1 cellular context compared by ENCODE assay signal in the genomic region with DNA sequence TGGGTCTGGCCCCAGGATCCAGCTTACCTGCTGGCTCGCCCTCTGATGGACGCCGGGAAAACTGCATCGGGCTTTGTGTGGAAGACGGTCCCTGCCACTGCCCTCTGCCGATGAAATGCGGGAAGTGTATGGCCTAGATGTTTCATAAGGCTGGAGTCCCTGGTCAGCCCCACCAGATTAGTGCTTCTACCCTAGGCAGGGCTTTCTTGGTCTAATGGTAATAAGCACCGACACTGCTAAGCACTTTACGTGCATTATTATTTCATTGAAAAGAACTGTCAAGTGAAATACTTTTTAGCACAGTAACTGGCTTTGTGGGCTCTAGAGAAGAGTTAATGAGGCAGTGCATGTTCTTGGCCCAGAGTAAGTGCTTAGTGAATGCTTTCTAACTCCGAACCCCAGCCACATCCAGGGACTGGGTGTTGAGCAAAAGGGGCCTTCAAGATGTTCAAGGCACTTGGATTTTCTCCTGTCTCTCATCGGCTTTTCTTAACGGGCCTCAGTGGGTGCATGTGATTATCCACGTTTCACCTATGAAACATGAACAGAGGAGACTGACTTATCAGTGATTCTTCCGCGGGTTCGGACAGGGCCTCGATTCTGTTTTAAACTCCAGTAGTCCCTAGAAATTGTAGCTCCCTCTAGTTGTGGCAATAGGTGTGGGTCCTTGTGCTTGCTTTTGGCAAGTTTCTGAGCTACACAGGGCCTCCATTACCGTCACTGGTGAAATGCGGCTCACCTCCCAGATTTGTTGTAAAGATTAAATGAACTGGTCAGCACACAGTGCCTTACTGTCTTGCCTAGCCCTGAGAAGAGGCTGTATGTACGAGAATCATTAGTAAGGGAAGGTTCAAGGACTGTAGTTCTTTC.
TF ChIP-seq lines count a peak whose summit lies in the region.

No MANE protein-coding gene starts in this region.

TF ChIP-seq in GM12878, 131 proteins besides CTCF, POLR2A, EP300 and RAD21 (continued from another document):
- TF ChIP-seq, protein P1, sequence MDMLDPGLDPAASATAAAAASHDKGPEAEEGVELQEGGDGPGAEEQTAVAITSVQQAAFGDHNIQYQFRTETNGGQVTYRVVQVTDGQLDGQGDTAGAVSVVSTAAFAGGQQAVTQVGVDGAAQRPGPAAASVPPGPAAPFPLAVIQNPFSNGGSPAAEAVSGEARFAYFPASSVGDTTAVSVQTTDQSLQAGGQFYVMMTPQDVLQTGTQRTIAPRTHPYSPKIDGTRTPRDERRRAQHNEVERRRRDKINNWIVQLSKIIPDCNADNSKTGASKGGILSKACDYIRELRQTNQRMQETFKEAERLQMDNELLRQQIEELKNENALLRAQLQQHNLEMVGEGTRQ (IDR thresholded peaks at IDR 0.05; ENCODE audit: borderline replicate concordance, low read depth, low read length) = no peak
- TF ChIP-seq TCF7 (IDR thresholded peaks at IDR 0.05; ENCODE audit: borderline replicate concordance) (no peak), SMC3 (IDR thresholded peaks at IDR 0.05; ENCODE audit: borderline replicate concordance, low read length) (peak; percentile 99), IRF4 (IDR thresholded peaks at IDR 0.05; ENCODE audit: low read depth, low read length) (peak; percentile 72; the same call in 1 of the 2 replicates), TCF12 (IDR thresholded peaks at IDR 0.05; ENCODE audit: low read depth, low read length) (peak; percentile 46; the same call in 1 of the 2 replicates), NFXL1 (IDR thresholded peaks at IDR 0.05; ENCODE audit: borderline replicate concordance) (no peak), KDM1A (IDR thresholded peaks at IDR 0.05; ENCODE audit: borderline replicate concordance) (no peak), HDAC2 (IDR thresholded peaks at IDR 0.05) (no peak), RUNX3 (IDR thresholded peaks at IDR 0.05; ENCODE audit: low read length) (peak; percentile 61), YY1 (IDR thresholded peaks at IDR 0.05; ENCODE audit: low read depth, low read length) (peak; percentile 87), PML (IDR thresholded peaks at IDR 0.05; ENCODE audit: low read length) (peak; percentile 22; the same call in 1 of the 2 replicates), CHD1 (IDR thresholded peaks at IDR 0.05; ENCODE audit: low read depth, low read length) (no peak), ZNF384 (IDR thresholded peaks at IDR 0.05; ENCODE audit: borderline replicate concordance, low read depth, low read length) (peak; percentile 8; the same call in 1 of the 2 replicates), CREB1 (IDR thresholded peaks at IDR 0.05; ENCODE audit: low read depth) (0 out of 2 replicates have a peak, but pooled peaks have one; percentile 11)
- TF ChIP-seq, protein P2, sequence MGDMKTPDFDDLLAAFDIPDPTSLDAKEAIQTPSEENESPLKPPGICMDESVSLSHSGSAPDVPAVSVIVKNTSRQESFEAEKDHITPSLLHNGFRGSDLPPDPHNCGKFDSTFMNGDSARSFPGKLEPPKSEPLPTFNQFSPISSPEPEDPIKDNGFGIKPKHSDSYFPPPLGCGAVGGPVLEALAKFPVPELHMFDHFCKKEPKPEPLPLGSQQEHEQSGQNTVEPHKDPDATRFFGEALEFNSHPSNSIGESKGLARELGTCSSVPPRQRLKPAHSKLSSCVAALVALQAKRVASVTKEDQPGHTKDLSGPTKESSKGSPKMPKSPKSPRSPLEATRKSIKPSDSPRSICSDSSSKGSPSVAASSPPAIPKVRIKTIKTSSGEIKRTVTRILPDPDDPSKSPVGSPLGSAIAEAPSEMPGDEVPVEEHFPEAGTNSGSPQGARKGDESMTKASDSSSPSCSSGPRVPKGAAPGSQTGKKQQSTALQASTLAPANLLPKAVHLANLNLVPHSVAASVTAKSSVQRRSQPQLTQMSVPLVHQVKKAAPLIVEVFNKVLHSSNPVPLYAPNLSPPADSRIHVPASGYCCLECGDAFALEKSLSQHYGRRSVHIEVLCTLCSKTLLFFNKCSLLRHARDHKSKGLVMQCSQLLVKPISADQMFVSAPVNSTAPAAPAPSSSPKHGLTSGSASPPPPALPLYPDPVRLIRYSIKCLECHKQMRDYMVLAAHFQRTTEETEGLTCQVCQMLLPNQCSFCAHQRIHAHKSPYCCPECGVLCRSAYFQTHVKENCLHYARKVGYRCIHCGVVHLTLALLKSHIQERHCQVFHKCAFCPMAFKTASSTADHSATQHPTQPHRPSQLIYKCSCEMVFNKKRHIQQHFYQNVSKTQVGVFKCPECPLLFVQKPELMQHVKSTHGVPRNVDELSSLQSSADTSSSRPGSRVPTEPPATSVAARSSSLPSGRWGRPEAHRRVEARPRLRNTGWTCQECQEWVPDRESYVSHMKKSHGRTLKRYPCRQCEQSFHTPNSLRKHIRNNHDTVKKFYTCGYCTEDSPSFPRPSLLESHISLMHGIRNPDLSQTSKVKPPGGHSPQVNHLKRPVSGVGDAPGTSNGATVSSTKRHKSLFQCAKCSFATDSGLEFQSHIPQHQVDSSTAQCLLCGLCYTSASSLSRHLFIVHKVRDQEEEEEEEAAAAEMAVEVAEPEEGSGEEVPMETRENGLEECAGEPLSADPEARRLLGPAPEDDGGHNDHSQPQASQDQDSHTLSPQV (IDR thresholded peaks at IDR 0.05) = peak; percentile 78; the same call in 1 of the 2 replicates
- TF ChIP-seq, protein P3, sequence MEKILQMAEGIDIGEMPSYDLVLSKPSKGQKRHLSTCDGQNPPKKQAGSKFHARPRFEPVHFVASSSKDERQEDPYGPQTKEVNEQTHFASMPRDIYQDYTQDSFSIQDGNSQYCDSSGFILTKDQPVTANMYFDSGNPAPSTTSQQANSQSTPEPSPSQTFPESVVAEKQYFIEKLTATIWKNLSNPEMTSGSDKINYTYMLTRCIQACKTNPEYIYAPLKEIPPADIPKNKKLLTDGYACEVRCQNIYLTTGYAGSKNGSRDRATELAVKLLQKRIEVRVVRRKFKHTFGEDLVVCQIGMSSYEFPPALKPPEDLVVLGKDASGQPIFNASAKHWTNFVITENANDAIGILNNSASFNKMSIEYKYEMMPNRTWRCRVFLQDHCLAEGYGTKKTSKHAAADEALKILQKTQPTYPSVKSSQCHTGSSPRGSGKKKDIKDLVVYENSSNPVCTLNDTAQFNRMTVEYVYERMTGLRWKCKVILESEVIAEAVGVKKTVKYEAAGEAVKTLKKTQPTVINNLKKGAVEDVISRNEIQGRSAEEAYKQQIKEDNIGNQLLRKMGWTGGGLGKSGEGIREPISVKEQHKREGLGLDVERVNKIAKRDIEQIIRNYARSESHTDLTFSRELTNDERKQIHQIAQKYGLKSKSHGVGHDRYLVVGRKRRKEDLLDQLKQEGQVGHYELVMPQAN (conservative IDR thresholded peaks at IDR 0.05) = 0 out of 2 replicates have a peak, but pooled peaks have one; percentile 22
- TF ChIP-seq, protein P4, sequence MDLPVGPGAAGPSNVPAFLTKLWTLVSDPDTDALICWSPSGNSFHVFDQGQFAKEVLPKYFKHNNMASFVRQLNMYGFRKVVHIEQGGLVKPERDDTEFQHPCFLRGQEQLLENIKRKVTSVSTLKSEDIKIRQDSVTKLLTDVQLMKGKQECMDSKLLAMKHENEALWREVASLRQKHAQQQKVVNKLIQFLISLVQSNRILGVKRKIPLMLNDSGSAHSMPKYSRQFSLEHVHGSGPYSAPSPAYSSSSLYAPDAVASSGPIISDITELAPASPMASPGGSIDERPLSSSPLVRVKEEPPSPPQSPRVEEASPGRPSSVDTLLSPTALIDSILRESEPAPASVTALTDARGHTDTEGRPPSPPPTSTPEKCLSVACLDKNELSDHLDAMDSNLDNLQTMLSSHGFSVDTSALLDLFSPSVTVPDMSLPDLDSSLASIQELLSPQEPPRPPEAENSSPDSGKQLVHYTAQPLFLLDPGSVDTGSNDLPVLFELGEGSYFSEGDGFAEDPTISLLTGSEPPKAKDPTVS (IDR thresholded peaks at IDR 0.05; ENCODE audit: low read depth, low read length) = no peak
TF ChIP-seq in GM12878: peak in this region for 35.
